16 cellular contexts compared by ENCODE assay signal in the genomic region with DNA sequence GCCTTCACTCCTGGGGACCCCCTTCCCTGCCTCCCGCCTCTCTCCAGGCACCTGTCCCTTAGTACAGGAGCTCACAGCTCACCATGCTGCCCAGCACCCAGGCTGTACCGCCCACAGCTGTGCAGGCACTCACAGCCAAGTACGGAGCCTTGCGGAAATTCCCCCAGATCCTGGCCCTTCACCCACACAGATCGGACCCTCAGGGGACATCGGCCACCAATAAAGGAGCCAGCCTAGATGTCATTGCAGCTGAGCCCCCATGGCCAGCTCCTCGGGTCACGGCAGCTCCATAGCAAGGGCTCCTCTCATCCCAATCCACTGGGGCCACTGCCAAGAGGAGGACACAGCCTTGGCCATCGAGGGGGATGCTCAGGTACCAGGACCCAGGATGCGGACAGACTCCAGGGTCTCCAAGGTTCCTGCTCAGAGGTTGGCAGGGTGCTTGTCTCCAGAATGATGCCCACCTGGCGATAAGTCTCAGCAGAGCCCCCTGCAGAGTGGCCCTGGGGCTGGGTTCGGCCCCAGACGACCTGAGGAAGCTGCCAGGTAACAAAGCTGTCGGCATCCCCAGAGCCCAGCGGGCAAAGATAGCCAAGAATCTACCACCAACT.
"Had no signal": no experiment of that assay in that cellular context is flagged by ENCODE, and none has a peak within 500 bp of the region (broad histone marks: within the 10 kb centered on the region; RNA-seq: fewer than 3 reads in every experiment).

No MANE protein-coding gene starts in this region.

- H3K4me1 Mint-ChIP-seq: activated CD4-positive, alpha-beta memory T cell treated with anti-CD3 and anti-CD28 coated beads, Interleukin-2, amount 10 ng/mL, durations not matched to agents 7 days and 5 days; central memory CD8-positive, alpha-beta T cell; stimulated activated memory B cell treated with anti-CD40 and anti-IgM and Interleukin-4, amounts not matched to agents 10 μg/mL and 1 μg/mL and 100 μg/mL, for 72 hours had no signal

- H3K36me3 ChIP-seq: adrenal gland, neural progenitor cell, SJSA1, upper lobe of left lung had no signal

- H3K9me3 Mint-ChIP-seq: activated CD4-positive, alpha-beta memory T cell treated with anti-CD3 and anti-CD28 coated beads, Interleukin-2, amount 10 ng/mL, durations not matched to agents 7 days and 5 days; activated T-cell treated with anti-CD3 and anti-CD28 coated beads, Interleukin-2, amount 50 U/mL, for 72 hours; central memory CD8-positive, alpha-beta T cell; dendritic cell treated with granulocyte-macrophage colony-stimulating factor and Interleukin-4, amounts not matched to agents 40 ng/mL and 50 ng/mL, for 4 days; stimulated activated memory B cell treated with anti-CD40 and anti-IgM and Interleukin-4, amounts not matched to agents 10 μg/mL and 1 μg/mL and 100 μg/mL, for 72 hours had no signal

- H2AFZ ChIP-seq: neural progenitor cell had no signal

- ATAC-seq: body of pancreas, esophagus mucosa, left cardiac atrium had no signal

- H3K4me3 ChIP-seq: adrenal gland, body of pancreas, neural progenitor cell, SJSA1, smooth muscle cell, upper lobe of left lung had no signal

- H3K27ac ChIP-seq: adrenal gland, body of pancreas, neural progenitor cell, SJSA1, upper lobe of left lung had no signal

- H3K27ac Mint-ChIP-seq: activated CD4-positive, alpha-beta memory T cell treated with anti-CD3 and anti-CD28 coated beads, Interleukin-2, amount 10 ng/mL, durations not matched to agents 7 days and 5 days; activated T-cell treated with anti-CD3 and anti-CD28 coated beads, Interleukin-2, amount 50 U/mL, for 72 hours; dendritic cell treated with granulocyte-macrophage colony-stimulating factor and Interleukin-4, amounts not matched to agents 40 ng/mL and 50 ng/mL, for 4 days; neural progenitor cell; stimulated activated memory B cell treated with anti-CD40 and anti-IgM and Interleukin-4, amounts not matched to agents 10 μg/mL and 1 μg/mL and 100 μg/mL, for 72 hours had no signal

- H3K4me2 ChIP-seq: neural progenitor cell, smooth muscle cell had no signal

- DNase-seq: activated CD4-positive, alpha-beta memory T cell treated with anti-CD3 and anti-CD28 coated beads, Interleukin-2, amount 10 ng/mL, durations not matched to agents 7 days and 5 days; activated CD4-positive, alpha-beta T cell treated with anti-CD3 and anti-CD28 coated beads for 1 hour; activated naive CD4-positive, alpha-beta T cell; SW 1271 had no signal

- H3K4me1 ChIP-seq: adrenal gland, body of pancreas, SJSA1, upper lobe of left lung had no signal

- H3K9me3 ChIP-seq: adrenal gland, body of pancreas, SJSA1, upper lobe of left lung had no signal

- H3K9ac ChIP-seq: neural progenitor cell had no signal

- H3K4me3 Mint-ChIP-seq: activated CD4-positive, alpha-beta memory T cell treated with anti-CD3 and anti-CD28 coated beads, Interleukin-2, amount 10 ng/mL, durations not matched to agents 7 days and 5 days; activated T-cell treated with anti-CD3 and anti-CD28 coated beads, Interleukin-2, amount 50 U/mL, for 72 hours; central memory CD8-positive, alpha-beta T cell; dendritic cell treated with granulocyte-macrophage colony-stimulating factor and Interleukin-4, amounts not matched to agents 40 ng/mL and 50 ng/mL, for 4 days; neural progenitor cell; stimulated activated memory B cell treated with anti-CD40 and anti-IgM and Interleukin-4, amounts not matched to agents 10 μg/mL and 1 μg/mL and 100 μg/mL, for 72 hours had no signal

- H3K27me3 ChIP-seq: body of pancreas had no signal

- H3K36me3 Mint-ChIP-seq: neural progenitor cell; stimulated activated memory B cell treated with anti-CD40 and anti-IgM and Interleukin-4, amounts not matched to agents 10 μg/mL and 1 μg/mL and 100 μg/mL, for 72 hours had no signal

- H3K27me3 Mint-ChIP-seq: activated CD4-positive, alpha-beta memory T cell treated with anti-CD3 and anti-CD28 coated beads, Interleukin-2, amount 10 ng/mL, durations not matched to agents 7 days and 5 days had no signal
